10 cellular contexts compared by ENCODE assay signal in genomic region chr7:41224063-41224763, GRCh38.
DNase-seq lines count a peak whose midpoint lies in the region; ATAC-seq, FAIRE-seq and TF ChIP-seq lines count a peak whose summit lies in the region.
"Had no signal": no experiment of that assay in that cellular context is flagged by ENCODE, and none has a peak within 500 bp of the region (broad histone marks: within the 10 kb centered on the region; RNA-seq: fewer than 3 reads in every experiment).

No MANE protein-coding gene starts in this region.

- dilution Hi-C loops in mammary epithelial cell (cut with HindIII; ENCODE audit: low sequenced_read_pairs) (no loop called here), keratinocyte (cut with MboI; ENCODE audit: extremely low pct_ligation_motif_present, low sequenced_read_pairs) (no loop called here)

- peaks cover 7% of the 10 kb centered on the region for H3K9me3 Mint-ChIP-seq in Calu3 (ENCODE audit: low read depth, unreplicated experiment)

- H3K27me3 ChIP-seq in mammary epithelial cell (ENCODE audit: insufficient read depth, low read length) (no peaks in the 10 kb centered on the region), keratinocyte (ENCODE audit: control insufficient read depth, extremely low read depth, insufficient read depth, low read length) (no peaks in the 10 kb centered on the region), heart right ventricle (no peaks in the 10 kb centered on the region)
- H3K27me3 ChIP-seq: pancreas had no signal

- H3K79me2 ChIP-seq in mammary epithelial cell (ENCODE audit: insufficient read depth, low read length): no peaks in the 10 kb centered on the region
- no peaks in the 10 kb centered on the region for H3K79me2 ChIP-seq in keratinocyte (ENCODE audit: control insufficient read depth, insufficient read depth, low read length)

- H3K27ac ChIP-seq in mammary epithelial cell (ENCODE audit: insufficient read depth, low read depth, low read length) (peak overlapping the region; percentile 93), keratinocyte (ENCODE audit: control insufficient read depth, insufficient read depth, low read length) (peak overlapping the region; percentile 75), heart right ventricle (no peak overlapping the region)
- H3K27ac ChIP-seq: pancreas, SJCRH30 had no signal

- ATAC-seq in HG03442 (IDR thresholded peaks at IDR 0.05; ENCODE audit: unreplicated experiment) (no peak), heart right ventricle (no peak)
- ATAC-seq: pancreas had no signal

- no TSS peak for BruUV-seq in Calu3 (replicated peaks; lab: Mats Ljungman, UMichigan)
- TSS peak; percentile 69 for BruUV-seq in mammary epithelial cell (replicated peaks; lab: Mats Ljungman, UMichigan)

- H3K4me1 ChIP-seq in mammary epithelial cell (ENCODE audit: insufficient read depth, low read length) (peaks cover 32% of the 10 kb centered on the region), keratinocyte (ENCODE audit: control insufficient read depth, extremely low read depth, insufficient read depth, low read length) (peaks cover 20% of the 10 kb centered on the region), heart right ventricle (no peaks in the 10 kb centered on the region)
- H3K4me1 ChIP-seq: pancreas, SJCRH30 had no signal

- no peak overlapping the region for H3K4me3 Mint-ChIP-seq in Calu3 (ENCODE audit: low read depth, unreplicated experiment)

- peaks cover 13% of the 10 kb centered on the region for H3K4me1 Mint-ChIP-seq in Calu3 (ENCODE audit: low read depth, unreplicated experiment)

- peaks cover 2% of the 10 kb centered on the region for H3K9me3 ChIP-seq in mammary epithelial cell (replicated peaks; ENCODE audit: insufficient read depth, low read length)
- H3K9me3 ChIP-seq in keratinocyte (ENCODE audit: control insufficient read depth, low read depth, low read length): no peaks in the 10 kb centered on the region
- peaks cover 0 to 9% (median 0%) of the 10 kb centered on the region in 11 donors for H3K9me3 ChIP-seq in heart right ventricle
- H3K9me3 ChIP-seq: pancreas, SJCRH30 had no signal

- WGBS in mammary epithelial cell (ENCODE audit: low coverage, missing lambda C conversion rate): 9% methylated on average over 6 of the region's 6 CpGs
- 89 to 92% methylated on average over 6 of the region's 6 CpGs for WGBS in heart right ventricle, 2 donors

- H3K4me3 ChIP-seq in mammary epithelial cell (replicated peaks in 1 of 3; ENCODE audit: insufficient read depth in 1 of 3, low read depth in 2 of 3, low read length in 3 of 3) (no peak overlapping the region), keratinocyte (ENCODE audit: control insufficient read depth in 2 of 3, extremely low read depth in 1 of 3, insufficient read depth in 2 of 3, low read depth in 1 of 3, low read length in 3 of 3) (no peak overlapping the region), heart right ventricle (no peak overlapping the region)
- H3K4me3 ChIP-seq: pancreas, SJCRH30 had no signal

- H3K27ac Mint-ChIP-seq in Calu3 (ENCODE audit: unreplicated experiment): no peak overlapping the region

- intact Hi-C loops in Calu3 (cut with micrococcal nuclease; ENCODE audit: unreplicated experiment): loop anchor here (1.0 to 2.0 kb wide), 3 partner anchors 23 to 114 kb away; no protein-coding TSS in a partner anchor
- intact Hi-C loops in mammary epithelial cell (cut with micrococcal nuclease): loop anchor here (1.0 to 10.0 kb wide), 6 partner anchors 34 to 481 kb away; no protein-coding TSS in a partner anchor
- intact Hi-C loops in heart right ventricle (cut with DNase I): no loop called here

- H3K9ac ChIP-seq in mammary epithelial cell (ENCODE audit: insufficient read depth, low read length) (peak overlapping the region; percentile 51), keratinocyte (ENCODE audit: control insufficient read depth, extremely low read depth, insufficient read depth, low read length) (no peak overlapping the region)

- DNase-seq in Calu3 (peak; percentile 70), LHCN-M2 (ENCODE audit: low read depth) (peak; percentile 59), mammary epithelial cell (peak; percentile 98), keratinocyte (ENCODE audit: low read depth, low spot score) (peak; percentile 92), GM13977 (ENCODE audit: low spot score) (no peak), heart right ventricle (no peak), dedifferentiated amniotic fluid mesenchymal stem cell (ENCODE audit: extremely low spot score) (no peak)
- DNase-seq: pancreas, SJCRH30 had no signal

- no peaks in the 10 kb centered on the region for H3K36me3 Mint-ChIP-seq in Calu3 (ENCODE audit: insufficient read depth, unreplicated experiment)

- CTCF ChIA-PET in Calu3 (lab: Charles Lee) (interaction anchor here (1.0 to 1.9 kb wide), 3 partner anchors 10 to 116 kb away, joined by 3 to 11 read pairs (median 4); no protein-coding TSS in a partner anchor), mammary epithelial cell (lab: Charles Lee; ENCODE audit: low non-redundant PET) (no interaction called here)

- in situ Hi-C loops in mammary epithelial cell (cut with MboI; ENCODE audit: low sequenced_read_pairs in 2 of 2) (no loop called here), GM13977 (cut with MboI; ENCODE audit: low pct_unique_long_range_greater_than_20kb, low sequenced_read_pairs, unreplicated experiment) (no loop called here)

- H4K20me1 ChIP-seq in mammary epithelial cell (ENCODE audit: insufficient read depth, low read length) (no peaks in the 10 kb centered on the region), keratinocyte (ENCODE audit: control insufficient read depth, extremely low read depth, insufficient read depth, low read length) (no peaks in the 10 kb centered on the region)

- H3K27me3 Mint-ChIP-seq in Calu3 (ENCODE audit: unreplicated experiment): no peaks in the 10 kb centered on the region

- no peak for TF ChIP-seq CTCF in Calu3 (IDR thresholded peaks at IDR 0.05; ENCODE audit: unreplicated experiment)
- no peak for TF ChIP-seq CTCF in mammary epithelial cell (conservative IDR thresholded peaks at IDR 0.05 in 1 of 2, IDR thresholded peaks at IDR 0.05 in 1 of 2; ENCODE audit: extremely low read depth in 1 of 2, insufficient read depth in 1 of 2, low read depth in 1 of 2, low read length in 2 of 2)
- TF ChIP-seq CTCF in keratinocyte (optimal IDR thresholded peaks at IDR 0.05 in 1 of 3, IDR thresholded peaks at IDR 0.05 in 1 of 3, conservative IDR thresholded peaks at IDR 0.05 in 1 of 3; ENCODE audit: extremely low read depth in 1 of 3, insufficient read depth in 2 of 3, low read length in 3 of 3): no peak
- TF ChIP-seq CTCF in GM13977 (IDR thresholded peaks at IDR 0.05; ENCODE audit: extremely low read depth, insufficient read depth, missing control alignments): no peak
- TF ChIP-seq CTCF in heart right ventricle (IDR thresholded peaks at IDR 0.05): no peak

- FAIRE-seq in keratinocyte (lab: Jason Lieb, UNC): peak; percentile 97

- H3K4me2 ChIP-seq in mammary epithelial cell (ENCODE audit: insufficient read depth, low read depth, low read length) (peak overlapping the region; percentile 29), keratinocyte (ENCODE audit: control insufficient read depth, extremely low read depth, insufficient read depth, low read depth, low read length) (peak overlapping the region; percentile 60)

- H3K9me1 ChIP-seq in keratinocyte (ENCODE audit: control insufficient read depth, extremely low read depth, insufficient read depth, low read length): no peaks in the 10 kb centered on the region

- peak overlapping the region; percentile 33 for H2AFZ ChIP-seq in mammary epithelial cell (ENCODE audit: low read depth, low read length)
- H2AFZ ChIP-seq in keratinocyte (ENCODE audit: control insufficient read depth, low read length): no peak overlapping the region

- H3K36me3 ChIP-seq in mammary epithelial cell (ENCODE audit: insufficient read depth, low read length) (no peaks in the 10 kb centered on the region), keratinocyte (ENCODE audit: control insufficient read depth in 2 of 2, extremely low read depth in 1 of 2, insufficient read depth in 2 of 2, low read length in 2 of 2) (no peaks in the 10 kb centered on the region), heart right ventricle (no peaks in the 10 kb centered on the region)
- H3K36me3 ChIP-seq: pancreas, SJCRH30 had no signal

Comparison
In these comparisons a context has a peak if more than half of its experiments do, and no peak if none do; other contexts are left out.
1. DNase-seq: peak in Calu3 (single experiment), LHCN-M2 (single experiment), mammary epithelial cell (single experiment) and keratinocyte (single experiment); none in GM13977 (single experiment), heart right ventricle (0 of 2) and dedifferentiated amniotic fluid mesenchymal stem cell (single experiment).
2. H3K27ac ChIP-seq: peak in mammary epithelial cell (single experiment) and keratinocyte (single experiment); none in heart right ventricle (0 of 10).
3. intact Hi-C loops: an anchor here in Calu3 (1.0 to 2.0 kb wide) and mammary epithelial cell (1.0 to 10.0 kb wide); none called in heart right ventricle.